32 cellular contexts compared by ENCODE assay signal in genomic region chr1:51351907-51352306, GRCh38. TPM values are rescaled to one million over a fixed set of nuclear protein-coding genes. Genes with fewer than 3 reads are reported as not detected.
"Had no signal": no experiment of that assay in that cellular context is flagged by ENCODE, and none has a peak within 500 bp of the region (broad histone marks: within the 10 kb centered on the region; RNA-seq: fewer than 3 reads in every experiment).

No MANE protein-coding gene starts in this region.

- H3K27ac ChIP-seq: ascending aorta, breast epithelium, PC-9, RWPE1 had no signal

- DNase-seq: activated CD4-positive, alpha-beta T cell treated with anti-CD3 and anti-CD28 coated beads for 36 hours; activated CD4-positive, alpha-beta T cell treated with anti-CD3 and anti-CD28 coated beads, Interleukin-2, amount 10 ng/mL, durations not matched to agents 7 days and 5 days; activated CD4-positive, alpha-beta T cell treated with anti-CD3 and anti-CD28 coated beads, Interleukin-2, amount 50 U/mL, for 48 hours; activated CD8-positive, alpha-beta T cell treated with anti-CD3 and anti-CD28 coated beads, Interleukin-2, amount 10 ng/mL, durations not matched to agents 7 days and 5 days; activated effector memory CD4-positive, alpha-beta T cell treated with anti-CD3 and anti-CD28 coated beads, Interleukin-2, amount 50 U/mL, for 16 hours; activated naive CD4-positive, alpha-beta T cell; activated naive CD4-positive, alpha-beta T cell treated with anti-CD3 and anti-CD28 coated beads, Interleukin-2, amount 50 U/mL, for 16 hours; activated naive CD8-positive, alpha-beta T cell treated with anti-CD3 and anti-CD28 coated beads for 36 hours; activated T-cell treated with anti-CD3 and anti-CD28 coated beads, Interleukin-2, amount 50 U/mL, for 4 hours; amygdala; Karpas-422; NCI-H1105 treated with DMSO at 0.1 percent for 48 hours; NCI-H1436; NCI-H1694 treated with DMSO at 0.1 percent for 48 hours; NCI-H2029; NCI-H2171; NCI-H510A; NCI-H526; NCI-H748 treated with DMSO at 0.1 percent for 48 hours; NK-92 treated with Interleukin-12 subunit alpha and Interleukin-12 subunit beta, amount 100 ng/mL, for 24 hours; PC-9; SIG-M5; SW 1271 had no signal

- H3K4me1 ChIP-seq: ascending aorta, breast epithelium had no signal

- H3K9me3 Mint-ChIP-seq: activated CD4-positive, alpha-beta T cell treated with anti-CD3 and anti-CD28 coated beads, Interleukin-2, amount 10 ng/mL, durations not matched to agents 7 days and 5 days; activated naive CD8-positive, alpha-beta T cell treated with anti-CD3 and anti-CD28 coated beads for 36 hours; activated T-cell treated with anti-CD3 and anti-CD28 coated beads, Interleukin-2, amount 50 U/mL, for 4 hours; T-helper 2 cell treated with Interferon-gamma antibody and Interleukin-4, amounts not matched to agents 5 μg/mL and 100 μg/mL, for 36 hours had no signal

- H3K4me3 Mint-ChIP-seq: activated CD4-positive, alpha-beta T cell treated with anti-CD3 and anti-CD28 coated beads for 36 hours; activated CD4-positive, alpha-beta T cell treated with anti-CD3 and anti-CD28 coated beads, Interleukin-2, amount 10 ng/mL, durations not matched to agents 7 days and 5 days; activated CD8-positive, alpha-beta T cell treated with anti-CD3 and anti-CD28 coated beads, Interleukin-2, amount 10 ng/mL, durations not matched to agents 7 days and 5 days; activated naive CD8-positive, alpha-beta T cell treated with anti-CD3 and anti-CD28 coated beads for 36 hours; activated T-cell treated with anti-CD3 and anti-CD28 coated beads, Interleukin-2, amount 50 U/mL, for 4 hours; T-helper 2 cell treated with Interferon-gamma antibody and Interleukin-4, amounts not matched to agents 5 μg/mL and 100 μg/mL, for 36 hours had no signal

- H3K4me3 ChIP-seq: ascending aorta, breast epithelium, PC-9 had no signal

- ATAC-seq: activated CD4-positive, alpha-beta T cell treated with anti-CD3 and anti-CD28 coated beads for 36 hours; activated CD4-positive, CD25-positive, alpha-beta regulatory T cell treated with anti-CD3 and anti-CD28 coated beads, Interleukin-2, amount 50 U/mL, for 24 hours; activated CD8-positive, alpha-beta T cell treated with anti-CD3 and anti-CD28 coated beads, Interleukin-2, amount 10 ng/mL, durations not matched to agents 7 days and 5 days; activated T-cell treated with anti-CD3 and anti-CD28 coated beads, Interleukin-2, amount 50 U/mL, for 4 hours; Right ventricle myocardium inferior; SK-N-SH treated with all-trans-retinoic acid at 6 μM for 48 hours had no signal

- H3K27me3 ChIP-seq: ascending aorta, breast epithelium had no signal

- H3K4me2 ChIP-seq: PC-9 had no signal

- H3K9me3 ChIP-seq: ascending aorta, breast epithelium had no signal

- H3K4me1 Mint-ChIP-seq: activated CD4-positive, alpha-beta T cell treated with anti-CD3 and anti-CD28 coated beads for 36 hours; activated CD4-positive, alpha-beta T cell treated with anti-CD3 and anti-CD28 coated beads, Interleukin-2, amount 10 ng/mL, durations not matched to agents 7 days and 5 days; activated naive CD8-positive, alpha-beta T cell treated with anti-CD3 and anti-CD28 coated beads for 36 hours had no signal

- H3K27me3 Mint-ChIP-seq: activated CD4-positive, alpha-beta T cell treated with anti-CD3 and anti-CD28 coated beads, Interleukin-2, amount 10 ng/mL, durations not matched to agents 7 days and 5 days had no signal

- H3K27ac Mint-ChIP-seq: activated CD4-positive, alpha-beta T cell treated with anti-CD3 and anti-CD28 coated beads for 36 hours; activated CD4-positive, alpha-beta T cell treated with anti-CD3 and anti-CD28 coated beads, Interleukin-2, amount 10 ng/mL, durations not matched to agents 7 days and 5 days; activated CD8-positive, alpha-beta T cell treated with anti-CD3 and anti-CD28 coated beads, Interleukin-2, amount 10 ng/mL, durations not matched to agents 7 days and 5 days; activated naive CD8-positive, alpha-beta T cell treated with anti-CD3 and anti-CD28 coated beads for 36 hours; T-helper 2 cell treated with Interferon-gamma antibody and Interleukin-4, amounts not matched to agents 5 μg/mL and 100 μg/mL, for 36 hours had no signal

- H2AFZ ChIP-seq: PC-9 had no signal

RNA-seq across cellular contexts. Expression of gene TTC39A, which starts 21.5 kb away (rescaled TPM):
- total RNA-seq: activated CD4-positive, alpha-beta T cell treated with anti-CD3 and anti-CD28 coated beads, Interleukin-2, amount 10 ng/mL, durations not matched to agents 7 days and 5 days; activated CD8-positive, alpha-beta T cell treated with anti-CD3 and anti-CD28 coated beads, Interleukin-2, amount 10 ng/mL, durations not matched to agents 7 days and 5 days; activated naive CD8-positive, alpha-beta T cell treated with anti-CD3 and anti-CD28 coated beads for 36 hours; ascending aorta; OCI-LY7; T-helper 1 cell treated with Interleukin-12 subunit alpha and Interleukin-12 subunit beta and Interleukin-4 antibody, amounts not matched to agents 30 ng/mL and 1 ng/mL, for 36 hours had no signal
